Comparison of ENCODE assay signal across 9 cellular contexts in the genomic region with DNA sequence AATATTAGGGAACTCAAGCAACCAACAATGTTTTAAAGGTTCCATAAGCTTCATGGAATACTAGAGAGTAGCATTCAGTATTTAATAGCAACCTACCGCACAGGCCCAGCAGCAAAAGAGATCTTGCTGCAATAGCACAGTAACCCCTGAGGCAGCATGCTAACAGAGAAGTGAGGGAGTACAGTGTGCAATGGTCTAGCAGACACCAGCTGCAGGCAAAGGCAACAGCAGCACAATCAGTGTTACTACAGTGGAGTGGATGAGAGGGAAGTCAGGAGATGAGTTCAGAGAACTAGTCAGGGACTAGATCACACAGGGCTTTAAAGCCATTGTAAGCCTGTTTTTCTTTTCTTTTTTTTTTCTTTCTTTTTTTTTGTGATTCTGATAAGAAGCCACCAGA. TPM values are rescaled to one million over a fixed set of nuclear protein-coding genes. Genes with fewer than 3 reads are reported as not detected.
DNase-seq lines count a peak whose midpoint lies in the region; ATAC-seq, FAIRE-seq and TF ChIP-seq lines count a peak whose summit lies in the region.
"Had no signal": no experiment of that assay in that cellular context is flagged by ENCODE, and none has a peak within 500 bp of the region (broad histone marks: within the 10 kb centered on the region; RNA-seq: fewer than 3 reads in every experiment).

No MANE protein-coding gene starts in this region.

- H3K36me3 ChIP-seq in NT2/D1 (ENCODE audit: insufficient read depth, insufficient read length, low read length) (no peaks in the 10 kb centered on the region), hepatocyte (replicated peaks; ENCODE audit: insufficient read depth, low read depth) (no peaks in the 10 kb centered on the region), sigmoid colon (no peaks in the 10 kb centered on the region)

- no peak for DNase-seq in GM12892 (ENCODE audit: insufficient read length)
- DNase-seq in NT2/D1 (ENCODE audit: low read depth, low spot score): no peak
- peak; percentile 25 for DNase-seq in hepatocyte (ENCODE audit: low spot score)
- no peak for DNase-seq in GM19238 (ENCODE audit: insufficient read length, low spot score)
- no peak for DNase-seq in sigmoid colon
- DNase-seq in activated T-cell treated with anti-CD3 and anti-CD28 coated beads, Interleukin-2, amount 50 U/mL, for 72 hours: no peak

- ATAC-seq in GM21825 (IDR thresholded peaks at IDR 0.05; ENCODE audit: unreplicated experiment) (peak; percentile 44), GM19035 (IDR thresholded peaks at IDR 0.05; ENCODE audit: unreplicated experiment) (no peak)
- ATAC-seq in activated T-cell treated with anti-CD3 and anti-CD28 coated beads, Interleukin-2, amount 50 U/mL, for 72 hours (replicated peaks in 1 of 2): no peak

- H3K27me3 ChIP-seq in NT2/D1 (ENCODE audit: insufficient read depth, insufficient read length) (no peaks in the 10 kb centered on the region), hepatocyte (no peaks in the 10 kb centered on the region), sigmoid colon (no peaks in the 10 kb centered on the region)

- H3K9me3 ChIP-seq in NT2/D1 (ENCODE audit: insufficient read depth, low read length): no peaks in the 10 kb centered on the region
- H3K9me3 ChIP-seq in hepatocyte (ENCODE audit: low read depth): no peaks in the 10 kb centered on the region
- no peaks in the 10 kb centered on the region for H3K9me3 ChIP-seq in sigmoid colon

- H3K4me1 Mint-ChIP-seq in activated T-cell treated with anti-CD3 and anti-CD28 coated beads, Interleukin-2, amount 50 U/mL, for 72 hours (ENCODE audit: low read depth): peaks cover 31% of the 10 kb centered on the region

- no peaks in the 10 kb centered on the region for H3K9me3 Mint-ChIP-seq in activated T-cell treated with anti-CD3 and anti-CD28 coated beads, Interleukin-2, amount 50 U/mL, for 72 hours

- TF ChIP-seq CTCF in hepatocyte (IDR thresholded peaks at IDR 0.05; ENCODE audit: poor library complexity) (no peak), sigmoid colon (IDR thresholded peaks at IDR 0.05) (no peak)

- H3K36me3 Mint-ChIP-seq in activated T-cell treated with anti-CD3 and anti-CD28 coated beads, Interleukin-2, amount 50 U/mL, for 72 hours (ENCODE audit: insufficient read depth in 2 of 2): peaks cover 2% of the 10 kb centered on the region in 2 donors

- H3K4me1 ChIP-seq in NT2/D1 (ENCODE audit: insufficient read depth, insufficient read length) (no peaks in the 10 kb centered on the region), hepatocyte (ENCODE audit: insufficient read depth) (peaks cover 12% of the 10 kb centered on the region), sigmoid colon (peaks cover 0 to 39% (median 31%) of the 10 kb centered on the region in 4 donors)

- WGBS in hepatocyte (ENCODE audit: low lambda C conversion rate, missing lambda C conversion rate): 67% methylated on average over 1 of the region's 1 CpG
- WGBS in sigmoid colon, 2 donors: 81 to 88% methylated on average over 1 of the region's 1 CpG

- no peak overlapping the region for H3K4me2 ChIP-seq in hepatocyte

- FAIRE-seq in GM12892 (lab: Jason Lieb, UNC): peak; percentile 96

- intact Hi-C loops in sigmoid colon (cut with DNase I): no loop called here

- H3K4me3 ChIP-seq in NT2/D1 (ENCODE audit: insufficient read length, low read depth): no peak overlapping the region
- H3K4me3 ChIP-seq in hepatocyte: no peak overlapping the region
- H3K4me3 ChIP-seq in sigmoid colon: no peak overlapping the region

- peak overlapping the region; percentile 32 for H3K9ac ChIP-seq in NT2/D1 (ENCODE audit: insufficient read length, low read depth)

- no peak overlapping the region for H3K27ac Mint-ChIP-seq in activated T-cell treated with anti-CD3 and anti-CD28 coated beads, Interleukin-2, amount 50 U/mL, for 72 hours
- H3K27ac Mint-ChIP-seq: activated naive CD8-positive, alpha-beta T cell had no signal

- no peak overlapping the region for H3K27ac ChIP-seq in hepatocyte
- H3K27ac ChIP-seq in sigmoid colon: peak overlapping the region in 2 of 4 donors; percentile 0 to 35

- peaks cover 11% of the 10 kb centered on the region for H3K79me2 ChIP-seq in hepatocyte

- no peaks in the 10 kb centered on the region for H3K9me2 ChIP-seq in hepatocyte (replicated peaks; ENCODE audit: insufficient read depth)

- H3K4me3 Mint-ChIP-seq in activated T-cell treated with anti-CD3 and anti-CD28 coated beads, Interleukin-2, amount 50 U/mL, for 72 hours: peak overlapping the region in 1 of 2 donors; percentile 2
- H3K4me3 Mint-ChIP-seq: activated naive CD8-positive, alpha-beta T cell had no signal

- H2AFZ ChIP-seq in hepatocyte: no peak overlapping the region

- TF ChIP-seq POLR2A in GM12892 (IDR thresholded peaks at IDR 0.05; ENCODE audit: low read depth, low read length): 0 out of 2 replicates have a peak, but pooled peaks have one; percentile 43
- no peak for TF ChIP-seq POLR2A in sigmoid colon (IDR thresholded peaks at IDR 0.05)

- TF ChIP-seq EP300 in sigmoid colon (IDR thresholded peaks at IDR 0.05): no peak

- no peaks in the 10 kb centered on the region for H4K20me1 ChIP-seq in hepatocyte (ENCODE audit: insufficient read depth, poor library complexity, severe bottlenecking)

- H3K27me3 Mint-ChIP-seq in activated T-cell treated with anti-CD3 and anti-CD28 coated beads, Interleukin-2, amount 50 U/mL, for 72 hours (ENCODE audit: low read depth): peaks cover 21% of the 10 kb centered on the region
- H3K27me3 Mint-ChIP-seq: activated naive CD8-positive, alpha-beta T cell had no signal

RNA-seq across cellular contexts. Expression of gene TICAM2, which starts 2.8 kb away (rescaled TPM):
- 7.1 TPM for polyA plus RNA-seq in GM12892 (2012; ENCODE audit: missing spikeins)
- 2.1 TPM in 1 of 2 replicates, not detected in the other for total RNA-seq in hepatocyte
- 2.5 TPM in 2 replicates for polyA plus RNA-seq in hepatocyte
- total RNA-seq in sigmoid colon: 1 to 10 TPM in 2 of 4 donors, under 1 TPM in 2; 0.95 to 3.9 (median 2.3) TPM
- 1 to 10 TPM in 2 of 3 donors, not detected in 1; 1.9 to 2.1 TPM for polyA plus RNA-seq in sigmoid colon
- 1 to 10 TPM in 1 of 2 donors, under 1 TPM in 1; 0.77 to 2.1 TPM for total RNA-seq in activated T-cell treated with anti-CD3 and anti-CD28 coated beads, Interleukin-2, amount 50 U/mL, for 72 hours

RNA-seq across cellular contexts. Expression of gene TMED7, which starts 26.3 kb away (rescaled TPM):
- 25.1 TPM for polyA plus RNA-seq in GM12892 (2012; ENCODE audit: missing spikeins)
- total RNA-seq in hepatocyte (184 and 214 TPM in 2 replicates), sigmoid colon (100 to 1,000 TPM in 1 of 4 donors, 10 to 100 TPM in 3; 80.8 to 104 (median 88.2) TPM)
- polyA plus RNA-seq in hepatocyte (75.3 and 88.1 TPM in 2 replicates), sigmoid colon (10 to 100 TPM; 10.8 to 28.9 (median 14.3) TPM)
- 10 to 100 TPM; 31.5 to 46.9 TPM for total RNA-seq in activated T-cell treated with anti-CD3 and anti-CD28 coated beads, Interleukin-2, amount 50 U/mL, for 72 hours

RNA-seq across cellular contexts. Expression of gene FEM1C, which starts 54.9 kb away (rescaled TPM):
- 11.9 TPM for polyA plus RNA-seq in GM12892 (2012; ENCODE audit: missing spikeins)
- total RNA-seq in hepatocyte (24.6 and 27.0 TPM in 2 replicates), sigmoid colon (10 to 100 TPM; 18.8 to 26.8 (median 26.6) TPM)
- polyA plus RNA-seq in hepatocyte (7.7 and 10.7 TPM in 2 replicates), sigmoid colon (10 to 100 TPM; 12.1 to 24.0 (median 12.6) TPM)
- total RNA-seq in activated T-cell treated with anti-CD3 and anti-CD28 coated beads, Interleukin-2, amount 50 U/mL, for 72 hours: 10 to 100 TPM; 13.3 to 15.4 TPM
